In genomic region chr2:74744731-74745505, GRCh38 we compare ENCODE assay signal across 1 cellular context.
TF ChIP-seq lines count a peak whose summit lies in the region.

No MANE protein-coding gene starts in this region.

TF ChIP-seq in HepG2, 621 proteins besides CTCF, POLR2A, EP300 and RAD21 (continued from another document):
- TF ChIP-seq ZBTB44 (CRISPR knock-in tag; IDR thresholded peaks at IDR 0.05), result no peak
- TF ChIP-seq FOSL2 (CRISPR knock-in tag; IDR thresholded peaks at IDR 0.05), result no peak
- TF ChIP-seq BORCS8-MEF2B (CRISPR knock-in tag; IDR thresholded peaks at IDR 0.05), result no peak
- TF ChIP-seq SP5 (CRISPR knock-in tag; IDR thresholded peaks at IDR 0.05; ENCODE audit: borderline replicate concordance, low read depth), result no peak
- TF ChIP-seq ZNF879 (CRISPR knock-in tag; IDR thresholded peaks at IDR 0.05), result no peak
